ENCODE assay signal across 8 cellular contexts in genomic region chr12:67355428-67356385, GRCh38.
A peak's percentile ranks its signal among the peaks of the same experiment; 100 is the strongest.
DNase-seq lines count a peak whose midpoint lies in the region; ATAC-seq and TF ChIP-seq lines count a peak whose summit lies in the region.

No MANE protein-coding gene starts in this region.

- H3K27ac ChIP-seq in SJCRH30 = no peak overlapping the region
- H3K27ac ChIP-seq in naive thymus-derived CD4-positive, alpha-beta T cell (ENCODE audit: low read depth, low read length) = no peak overlapping the region

- TF ChIP-seq POLR2A in erythroblast (IDR thresholded peaks at IDR 0.05; ENCODE audit: low read length) = no peak

- TF ChIP-seq CTCF in GM12874 (IDR thresholded peaks at IDR 0.05; ENCODE audit: insufficient read depth, low read depth, low read length) = peak; percentile 43

- DNase-seq in Ammon's horn (ENCODE audit: low spot score) (peak; percentile 62), NAMALWA (ENCODE audit: low spot score) (peak; percentile 80), SJCRH30 (peak; percentile 38 to 84), erythroblast (lab: John Stamatoyannopoulos, UW) (peak; percentile 41 to 59), cerebellar nuclear complex (lab: John Stamatoyannopoulos, UW) (no peak)
- DNase-seq in naive thymus-derived CD4-positive, alpha-beta T cell = peak in 7 of 9 donors; percentile 27 to 68 (median 61)
- no peak for DNase-seq in stimulated activated CD4-positive, alpha-beta T cell treated with anti-CD3 and anti-CD28 coated beads, Interleukin-2, amount 100 ng/mL, for 48 hours

- POLR2A ChIA-PET in naive thymus-derived CD4-positive, alpha-beta T cell (lab: Charles Lee) = interaction anchor here (0.6 to 1.7 kb wide), 7 partner anchors 87 to 818 kb away, joined by 3 to 10 read pairs (median 3); partner anchors contain the start of gene CAND1

- H3K4me3 ChIP-seq in SJCRH30 = no peak overlapping the region
- H3K4me3 ChIP-seq in naive thymus-derived CD4-positive, alpha-beta T cell (ENCODE audit: low read length) = no peak overlapping the region

- peak overlapping the region in 7 of 10 donors; percentile 23 to 65 (median 51) for H3K4me3 Mint-ChIP-seq in naive thymus-derived CD4-positive, alpha-beta T cell

- H3K9me3 Mint-ChIP-seq in naive thymus-derived CD4-positive, alpha-beta T cell = peaks cover 0 to 1% (median 0%) of the 10 kb centered on the region in 11 donors

- H3K27ac Mint-ChIP-seq in naive thymus-derived CD4-positive, alpha-beta T cell = peak overlapping the region in 3 of 9 donors; percentile 42 to 63 (median 54)

- no peaks in the 10 kb centered on the region for H3K36me3 Mint-ChIP-seq in naive thymus-derived CD4-positive, alpha-beta T cell

- peaks cover 2 to 21% (median 16%) of the 10 kb centered on the region in 7 donors for H3K4me1 Mint-ChIP-seq in naive thymus-derived CD4-positive, alpha-beta T cell

- peaks cover 7% of the 10 kb centered on the region; the same call in 1 of the 2 replicates for H3K9me3 ChIP-seq in SJCRH30 (replicated peaks)
- no peaks in the 10 kb centered on the region for H3K9me3 ChIP-seq in naive thymus-derived CD4-positive, alpha-beta T cell (ENCODE audit: control insufficient read depth in 2 of 3, low read length in 3 of 3)

- intact Hi-C loops in naive thymus-derived CD4-positive, alpha-beta T cell (cut with micrococcal nuclease) = loop anchor here (1.0 to 10.0 kb wide), 12 partner anchors 85 to 962 kb away; partner anchors contain the start of gene IFNG (in 1 of the 2)

- H3K36me3 ChIP-seq in SJCRH30 = no peaks in the 10 kb centered on the region
- H3K36me3 ChIP-seq in naive thymus-derived CD4-positive, alpha-beta T cell (ENCODE audit: control insufficient read depth in 2 of 3, insufficient read depth in 3 of 3, low read length in 3 of 3) = no peaks in the 10 kb centered on the region

- no peaks in the 10 kb centered on the region for H3K27me3 ChIP-seq in SJCRH30
- H3K27me3 ChIP-seq in naive thymus-derived CD4-positive, alpha-beta T cell (ENCODE audit: control insufficient read depth in 2 of 2, insufficient read depth in 2 of 2, low read length in 2 of 2) = no peaks in the 10 kb centered on the region

- peaks cover 41% of the 10 kb centered on the region for H3K4me1 ChIP-seq in SJCRH30
- peaks cover 0 to 5% of the 10 kb centered on the region in 2 donors for H3K4me1 ChIP-seq in naive thymus-derived CD4-positive, alpha-beta T cell (ENCODE audit: control insufficient read depth in 2 of 2, insufficient read depth in 2 of 2, low read length in 2 of 2)

- H3K27me3 Mint-ChIP-seq in naive thymus-derived CD4-positive, alpha-beta T cell = no peaks in the 10 kb centered on the region

- CTCF ChIA-PET in naive thymus-derived CD4-positive, alpha-beta T cell (lab: Charles Lee) = interaction anchor here (0.6 to 10.2 kb wide), 25 partner anchors 10 to 1455 kb away, joined by 3 to 160 read pairs (median 4); partner anchors contain the start of gene DYRK2

- ATAC-seq in naive thymus-derived CD4-positive, alpha-beta T cell = peak; percentile 70

Comparison
In these comparisons a context has a peak if more than half of its experiments do, and no peak if none do; other contexts are left out.
1. DNase-seq: peak in Ammon's horn (single experiment), NAMALWA (single experiment), SJCRH30 (2 of 2), erythroblast (2 of 2) and naive thymus-derived CD4-positive, alpha-beta T cell (7 of 9); none in cerebellar nuclear complex (0 of 2) and stimulated activated CD4-positive, alpha-beta T cell treated with anti-CD3 and anti-CD28 coated beads, Interleukin-2, amount 100 ng/mL, for 48 hours (0 of 2).